Comparison of ENCODE assay signal across 15 cellular contexts in genomic region chr16:16992986-16993783, GRCh38.
DNase-seq lines count a peak whose midpoint lies in the region; ATAC-seq, FAIRE-seq and TF ChIP-seq lines count a peak whose summit lies in the region.
"Had no signal": no experiment of that assay in that cellular context is flagged by ENCODE, and none has a peak within 500 bp of the region (broad histone marks: within the 10 kb centered on the region; RNA-seq: fewer than 3 reads in every experiment).

No MANE protein-coding gene starts in this region.

- H3K9me3 ChIP-seq in OCI-LY7 (ENCODE audit: low read length) (no peaks in the 10 kb centered on the region), GM12878 (replicated peaks; ENCODE audit: control insufficient read depth, insufficient read depth, low read length) (no peaks in the 10 kb centered on the region; the same call in 2 of the 3 replicates), upper lobe of left lung (no peaks in the 10 kb centered on the region)
- H3K9me3 ChIP-seq: MG63 had no signal

- peak; percentile 61 for FAIRE-seq in GM12878 (lab: Jason Lieb, UNC)

- in situ Hi-C loops in GM12878 (cut with MboI), result no loop called here

- H2AFZ ChIP-seq in OCI-LY7 (ENCODE audit: low read length) (peak overlapping the region; percentile 27), GM12878 (ENCODE audit: control insufficient read depth, low read depth, low read length) (peak overlapping the region; percentile 46)

- H3K79me2 ChIP-seq in OCI-LY7 (ENCODE audit: insufficient read depth, low read depth, low read length) (no peaks in the 10 kb centered on the region), GM12878 (ENCODE audit: control insufficient read depth, insufficient read depth, low read length) (no peaks in the 10 kb centered on the region)

- DNase-seq in activated CD4-positive, alpha-beta T cell treated with anti-CD3 and anti-CD28 coated beads for 4 hours, result peak; percentile 3 to 9
- DNase-seq in activated CD4-positive, alpha-beta T cell treated with anti-CD3 and anti-CD28 coated beads, Interleukin-2, amount 50 U/mL, for 1 hour, result no peak
- DNase-seq in OCI-LY7 (ENCODE audit: low spot score) (peak; percentile 13), GM12878 (ENCODE audit: low read depth, low spot score) (peak; percentile 20), NCI-H1694 treated with DMSO at 0.1 percent for 48 hours (lab: John Stamatoyannopoulos, UW) (no peak), upper lobe of left lung (no peak), GM03348 (ENCODE audit: low spot score) (no peak)
- peak; percentile 3 for DNase-seq in stimulated activated CD8-positive, alpha-beta memory T cell treated with anti-CD3 and anti-CD28 coated beads, Interleukin-12 subunit alpha, Interleukin-12 subunit beta, amount 100 ng/mL, for 1 hour (ENCODE audit: low read depth)
- DNase-seq: cortex of kidney, MG63, midbrain, NCI-H526, right cardiac atrium, Right ventricle myocardium superior, trophoblast cell had no signal

- WGBS in GM12878 (ENCODE audit: insufficient coverage, insufficient replicate concordance, low lambda C conversion rate, missing lambda C conversion rate), result 5% methylated on average over 13 of the region's 13 CpGs
- 28 to 29% methylated on average over 13 of the region's 13 CpGs for WGBS in upper lobe of left lung, 2 donors

- H3K9ac ChIP-seq in GM12878 (ENCODE audit: control insufficient read depth, insufficient read depth, low read length), result no peak overlapping the region

- H3K27me3 ChIP-seq in GM12878 (replicated peaks in 1 of 2; ENCODE audit: control insufficient read depth in 2 of 2, insufficient read depth in 2 of 2, low read length in 1 of 2) (no peaks in the 10 kb centered on the region), upper lobe of left lung (no peaks in the 10 kb centered on the region)
- H3K27me3 ChIP-seq: MG63 had no signal

- CTCF ChIA-PET in OCI-LY7 (lab: Charles Lee; ENCODE audit: unreplicated experiment) (no interaction called here), GM12878 (lab: Yijun Ruan, JAX) (interaction anchor here (0.7 to 1.2 kb wide), 2 partner anchors 18 to 475 kb away, joined by 3 to 6 read pairs; no protein-coding TSS in a partner anchor)

- H3K27ac ChIP-seq in OCI-LY7 (ENCODE audit: low read depth, low read length, poor library complexity, severe bottlenecking), result no peak overlapping the region
- H3K27ac ChIP-seq in GM12878 (ENCODE audit: control insufficient read depth, insufficient read depth), result no peak overlapping the region
- H3K27ac ChIP-seq in upper lobe of left lung, result no peak overlapping the region

- RAD21 ChIA-PET in GM12878 (lab: Charles Lee; ENCODE audit: unreplicated experiment), result interaction anchor here (0.9 to 1.1 kb wide), 4 partner anchors 19 to 132 kb away, joined by 3 to 4 read pairs (median 4); no protein-coding TSS in a partner anchor

- POLR2A ChIA-PET in OCI-LY7 (lab: Charles Lee) (no interaction called here), GM12878 (lab: Charles Lee) (interaction anchor here (0.8 kb wide), 1 partner anchor 15 kb away, joined by 3 read pairs; no protein-coding TSS in a partner anchor)

- TF ChIP-seq RAD21 in GM12878 (IDR thresholded peaks at IDR 0.05; ENCODE audit: insufficient read depth, low read depth, low read length), result no peak

- TF ChIP-seq CTCF in OCI-LY7 (conservative IDR thresholded peaks at IDR 0.05; ENCODE audit: low read length) (no peak), GM12878 (IDR thresholded peaks at IDR 0.05 in 2 of 3, conservative IDR thresholded peaks at IDR 0.05 in 1 of 3; ENCODE audit: control insufficient read depth in 2 of 3, extremely low read depth in 1 of 3, insufficient read depth in 1 of 3, low read depth in 3 of 3, low read length in 3 of 3) (no peak), upper lobe of left lung (IDR thresholded peaks at IDR 0.05) (no peak)

- SMC1A ChIA-PET in GM12878 (lab: Charles Lee; ENCODE audit: uncharacterized antibody, unreplicated experiment), result interaction anchor here (1.2 to 5.6 kb wide), 7 partner anchors 8 to 132 kb away, joined by 3 to 28 read pairs (median 6); no protein-coding TSS in a partner anchor

- intact Hi-C loops in OCI-LY7 (cut with micrococcal nuclease; ENCODE audit: unreplicated experiment) (no loop called here), GM12878 (cut with micrococcal nuclease; ENCODE audit: unreplicated experiment) (no loop called here)

- H3K4me1 ChIP-seq in OCI-LY7 (ENCODE audit: insufficient read depth, low read length, poor library complexity, severe bottlenecking) (peaks cover 8% of the 10 kb centered on the region), GM12878 (ENCODE audit: control insufficient read depth, insufficient read depth, low read length) (peaks cover 18% of the 10 kb centered on the region), upper lobe of left lung (peaks cover 0 to 9% (median 5%) of the 10 kb centered on the region in 4 donors)

- ATAC-seq in GM12878 (peak; percentile 57), upper lobe of left lung (ENCODE audit: low FRiP score in 2 of 2) (no peak)
- ATAC-seq: right cardiac atrium had no signal

- no peaks in the 10 kb centered on the region for H4K20me1 ChIP-seq in OCI-LY7 (ENCODE audit: insufficient read depth, low read length)
- no peaks in the 10 kb centered on the region; the same call in 1 of the 2 replicates for H4K20me1 ChIP-seq in GM12878 (ENCODE audit: control insufficient read depth, insufficient read depth)

- TF ChIP-seq EP300 in GM12878 (IDR thresholded peaks at IDR 0.05; ENCODE audit: borderline replicate concordance in 1 of 2, control insufficient read depth in 1 of 2, low read depth in 2 of 2, low read length in 2 of 2), result no peak
- no peak for TF ChIP-seq EP300 in upper lobe of left lung (IDR thresholded peaks at IDR 0.05)

- BruUV-seq in OCI-LY7 (replicated peaks; lab: Mats Ljungman, UMichigan) (no TSS peak), GM12878 (replicated peaks; lab: Mats Ljungman, UMichigan) (no TSS peak)

- no peak overlapping the region for H3K4me3 ChIP-seq in OCI-LY7 (ENCODE audit: low read depth, low read length, poor library complexity, severe bottlenecking)
- H3K4me3 ChIP-seq in GM12878, result no peak overlapping the region
- H3K4me3 ChIP-seq in upper lobe of left lung, result no peak overlapping the region
- H3K4me3 ChIP-seq: MG63 had no signal

- H3K36me3 ChIP-seq in OCI-LY7 (ENCODE audit: insufficient read depth, low read length) (no peaks in the 10 kb centered on the region), GM12878 (ENCODE audit: control insufficient read depth in 2 of 2, insufficient read depth in 2 of 2, low read length in 1 of 2) (no peaks in the 10 kb centered on the region), upper lobe of left lung (no peaks in the 10 kb centered on the region)
- H3K36me3 ChIP-seq: MG63 had no signal

- no peaks in the 10 kb centered on the region for H3K9me2 ChIP-seq in OCI-LY7 (ENCODE audit: insufficient read depth, low read length)

- H3K4me2 ChIP-seq in OCI-LY7 (ENCODE audit: low read length), result peak overlapping the region; percentile 7
- H3K4me2 ChIP-seq in GM12878 (ENCODE audit: control insufficient read depth, insufficient read depth), result peak overlapping the region; percentile 60; the same call in 1 of the 2 replicates

- TF ChIP-seq POLR2A in GM12878 (IDR thresholded peaks at IDR 0.05; ENCODE audit: low read depth, low read length) (no peak), upper lobe of left lung (IDR thresholded peaks at IDR 0.05) (no peak)

TF ChIP-seq in GM12878, 131 proteins besides CTCF, POLR2A, EP300 and RAD21:
- TF ChIP-seq RUNX3 (IDR thresholded peaks at IDR 0.05; ENCODE audit: low read length), result peak; percentile 31
- TF ChIP-seq PAX5 (IDR thresholded peaks at IDR 0.05; ENCODE audit: borderline replicate concordance, low read depth, low read length), result peak; percentile 88; the same call in 1 of the 2 replicates
- no peak for TF ChIP-seq ZNF24 (IDR thresholded peaks at IDR 0.05)
- TF ChIP-seq BACH1 (IDR thresholded peaks at IDR 0.05; ENCODE audit: borderline replicate concordance), result no peak
- TF ChIP-seq IRF4 (IDR thresholded peaks at IDR 0.05; ENCODE audit: low read depth, low read length), result no peak
- no peak for TF ChIP-seq CREM (IDR thresholded peaks at IDR 0.05; ENCODE audit: low read depth)
- TF ChIP-seq EED (IDR thresholded peaks at IDR 0.05; ENCODE audit: low read depth), result no peak
- no peak for TF ChIP-seq HCFC1 (IDR thresholded peaks at IDR 0.05; ENCODE audit: low read length)

Comparison
In these comparisons a context has a peak if more than half of its experiments do, and no peak if none do; other contexts are left out.
1. DNase-seq: peak in activated CD4-positive, alpha-beta T cell treated with anti-CD3 and anti-CD28 coated beads for 4 hours (2 of 2), OCI-LY7 (single experiment), GM12878 (single experiment) and stimulated activated CD8-positive, alpha-beta memory T cell treated with anti-CD3 and anti-CD28 coated beads, Interleukin-12 subunit alpha, Interleukin-12 subunit beta, amount 100 ng/mL, for 1 hour (single experiment); none in activated CD4-positive, alpha-beta T cell treated with anti-CD3 and anti-CD28 coated beads, Interleukin-2, amount 50 U/mL, for 1 hour (single experiment), NCI-H1694 treated with DMSO at 0.1 percent for 48 hours (single experiment), upper lobe of left lung (0 of 2) and GM03348 (single experiment).